ENCODE assay signal across 27 cellular contexts in genomic region chr6:17679726-17680125, GRCh38. TPM values are rescaled to one million over a fixed set of nuclear protein-coding genes. Genes with fewer than 3 reads are reported as not detected.
A peak's percentile ranks its signal among the peaks of the same experiment; 100 is the strongest.
DNase-seq lines count a peak whose midpoint lies in the region; ATAC-seq and TF ChIP-seq lines count a peak whose summit lies in the region.
"Had no signal": no experiment of that assay in that cellular context is flagged by ENCODE, and none has a peak within 500 bp of the region (broad histone marks: within the 10 kb centered on the region; RNA-seq: fewer than 3 reads in every experiment).

No MANE protein-coding gene starts in this region.

- intact Hi-C loops in activated CD4-positive, alpha-beta T cell treated with anti-CD3 and anti-CD28 coated beads for 36 hours (cut with DNase I, micrococcal nuclease) = no loop called here
- intact Hi-C loops in esophagus squamous epithelium (cut with DNase I) (no loop called here), heart right ventricle (cut with DNase I) (no loop called here)

- WGBS in iPS DF 6.9 (ENCODE audit: insufficient coverage, insufficient read length) = no CpG with 5 or more reads among the region's 8 CpGs
- no CpG with 5 or more reads among the region's 8 CpGs for WGBS in trophoblast cell (ENCODE audit: extremely low coverage, insufficient coverage, insufficient read length)
- 77 to 92% methylated on average over 8 of the region's 8 CpGs for WGBS in esophagus squamous epithelium, 2 donors
- WGBS in heart right ventricle, 2 donors = 92 to 93% methylated on average over 8 of the region's 8 CpGs

- TF ChIP-seq CTCF in esophagus squamous epithelium (IDR thresholded peaks at IDR 0.05) (no peak), heart right ventricle (IDR thresholded peaks at IDR 0.05) (no peak)

- H3K9me3 ChIP-seq in HUES48 (ENCODE audit: control insufficient read depth, insufficient read depth, low read length) (no peaks in the 10 kb centered on the region), iPS DF 6.9 (ENCODE audit: control insufficient read depth, insufficient read depth, low read length) (no peaks in the 10 kb centered on the region), trophoblast cell (ENCODE audit: insufficient read depth, low read depth, low read length) (no peaks in the 10 kb centered on the region), esophagus squamous epithelium (no peaks in the 10 kb centered on the region), heart right ventricle (no peaks in the 10 kb centered on the region)
- H3K9me3 ChIP-seq: ascending aorta, pancreas, thyroid gland had no signal

- ATAC-seq in activated CD4-positive, alpha-beta T cell treated with anti-CD3 and anti-CD28 coated beads for 36 hours = no peak
- no peak for ATAC-seq in heart right ventricle
- ATAC-seq: activated naive CD4-positive, alpha-beta T cell treated with anti-CD3 and anti-CD28 coated beads, Interleukin-2, amount 50 U/mL, for 72 hours; HCT116; right cardiac atrium had no signal

- H3K4me3 Mint-ChIP-seq in activated CD4-positive, alpha-beta T cell treated with anti-CD3 and anti-CD28 coated beads for 36 hours = no peak overlapping the region
- H3K4me3 Mint-ChIP-seq: activated T-helper 1 cell treated with anti-CD3 and anti-CD28 coated beads, Interleukin-12 subunit alpha, Interleukin-12 subunit beta, Interleukin-2, Interleukin-4 antibody, amounts not matched to agents 30 ng/mL and 10 ng/mL and 1 ng/mL, durations not matched to agents 14 hours and 24 hours and 36 hours; stimulated activated naive CD8-positive, alpha-beta T cell treated with anti-CD3 and anti-CD28 coated beads, Interleukin-15, Interleukin-2, amounts not matched to agents 100 ng/mL and 50 ng/mL, for 24 hours had no signal

- no peak overlapping the region for H3K18ac ChIP-seq in trophoblast cell (ENCODE audit: low read length)

- peaks cover 9% of the 10 kb centered on the region for H3K79me2 ChIP-seq in trophoblast cell (ENCODE audit: control insufficient read depth, insufficient read depth, low read length, poor library complexity)

- H3K27me3 ChIP-seq in HUES48 (ENCODE audit: control insufficient read depth, insufficient read depth, low read length) = no peaks in the 10 kb centered on the region
- no peaks in the 10 kb centered on the region for H3K27me3 ChIP-seq in iPS DF 6.9 (ENCODE audit: control insufficient read depth, insufficient read depth, low read length)
- no peaks in the 10 kb centered on the region for H3K27me3 ChIP-seq in trophoblast cell (ENCODE audit: insufficient read depth, low read length)
- no peaks in the 10 kb centered on the region for H3K27me3 ChIP-seq in esophagus squamous epithelium
- no peaks in the 10 kb centered on the region for H3K27me3 ChIP-seq in heart right ventricle
- H3K27me3 ChIP-seq: ascending aorta, pancreas, thyroid gland had no signal

- H3K36me3 Mint-ChIP-seq in activated CD4-positive, alpha-beta T cell treated with anti-CD3 and anti-CD28 coated beads for 36 hours (ENCODE audit: low read depth) = peaks cover 54% of the 10 kb centered on the region

- POLR2A ChIA-PET in activated CD4-positive, alpha-beta T cell treated with anti-CD3 and anti-CD28 coated beads for 36 hours (lab: Charles Lee) = no interaction called here

- H3K36me3 ChIP-seq in HUES48 (ENCODE audit: control insufficient read depth, insufficient read depth, low read length) = peaks cover 35% of the 10 kb centered on the region
- no peaks in the 10 kb centered on the region for H3K36me3 ChIP-seq in iPS DF 6.9 (ENCODE audit: control insufficient read depth, insufficient read depth, low read length)
- peaks cover 4 to 10% of the 10 kb centered on the region in 2 experiments for H3K36me3 ChIP-seq in trophoblast cell (ENCODE audit: control insufficient read depth in 1 of 2, insufficient read depth in 2 of 2, low read length in 2 of 2)
- H3K36me3 ChIP-seq in esophagus squamous epithelium = peaks cover 0 to 53% (median 0%) of the 10 kb centered on the region in 3 donors
- peaks cover 0 to 50% (median 7%) of the 10 kb centered on the region in 9 donors for H3K36me3 ChIP-seq in heart right ventricle

- CTCF ChIA-PET in activated CD4-positive, alpha-beta T cell treated with anti-CD3 and anti-CD28 coated beads for 36 hours (lab: Charles Lee) = no interaction called here

- peaks cover 59% of the 10 kb centered on the region for H3K4me1 Mint-ChIP-seq in activated CD4-positive, alpha-beta T cell treated with anti-CD3 and anti-CD28 coated beads for 36 hours

- no peak overlapping the region for H2AFZ ChIP-seq in trophoblast cell (ENCODE audit: insufficient read depth, low read length, poor library complexity)

- peak overlapping the region; percentile 51 for H3K27ac Mint-ChIP-seq in activated CD4-positive, alpha-beta T cell treated with anti-CD3 and anti-CD28 coated beads for 36 hours
- H3K27ac Mint-ChIP-seq: activated T-helper 1 cell treated with anti-CD3 and anti-CD28 coated beads, Interleukin-12 subunit alpha, Interleukin-12 subunit beta, Interleukin-2, Interleukin-4 antibody, amounts not matched to agents 30 ng/mL and 10 ng/mL and 1 ng/mL, durations not matched to agents 14 hours and 24 hours and 36 hours; stimulated activated naive CD8-positive, alpha-beta T cell treated with anti-CD3 and anti-CD28 coated beads, Interleukin-15, Interleukin-2, amounts not matched to agents 100 ng/mL and 50 ng/mL, for 24 hours had no signal

- no peak overlapping the region for H2BK12ac ChIP-seq in trophoblast cell (ENCODE audit: low read length)

- H3K27me3 Mint-ChIP-seq in activated CD4-positive, alpha-beta T cell treated with anti-CD3 and anti-CD28 coated beads for 36 hours = no peaks in the 10 kb centered on the region
- H3K27me3 Mint-ChIP-seq: stimulated activated naive CD8-positive, alpha-beta T cell treated with anti-CD3 and anti-CD28 coated beads, Interleukin-15, Interleukin-2, amounts not matched to agents 100 ng/mL and 50 ng/mL, for 24 hours had no signal

- no peak overlapping the region for H3K14ac ChIP-seq in trophoblast cell (ENCODE audit: low read length)

- H3K4ac ChIP-seq in trophoblast cell (ENCODE audit: low read depth, low read length) = no peak overlapping the region

- H4K12ac ChIP-seq in trophoblast cell (ENCODE audit: low read depth, low read length) = no peak overlapping the region

- H3K9me3 Mint-ChIP-seq in activated CD4-positive, alpha-beta T cell treated with anti-CD3 and anti-CD28 coated beads for 36 hours (ENCODE audit: low read depth) = no peaks in the 10 kb centered on the region
- H3K9me3 Mint-ChIP-seq: activated naive CD4-positive, alpha-beta T cell treated with anti-CD3 and anti-CD28 coated beads, Interleukin-2, amount 50 U/mL, for 72 hours; activated T-helper 1 cell treated with anti-CD3 and anti-CD28 coated beads, Interleukin-12 subunit alpha, Interleukin-12 subunit beta, Interleukin-2, Interleukin-4 antibody, amounts not matched to agents 30 ng/mL and 10 ng/mL and 1 ng/mL, durations not matched to agents 14 hours and 24 hours and 36 hours; stimulated activated naive CD8-positive, alpha-beta T cell treated with anti-CD3 and anti-CD28 coated beads, Interleukin-15, Interleukin-2, amounts not matched to agents 100 ng/mL and 50 ng/mL, for 24 hours had no signal

- no peak overlapping the region for H4K91ac ChIP-seq in trophoblast cell (ENCODE audit: low read depth, low read length)

- H3K4me3 ChIP-seq in HUES48 (ENCODE audit: low read depth, low read length) (0 out of 2 replicates have a peak overlapping the region, but pooled peaks have one; percentile 0), iPS DF 6.9 (ENCODE audit: low read length) (no peak overlapping the region), trophoblast cell (ENCODE audit: low read depth, low read length) (no peak overlapping the region), esophagus squamous epithelium (no peak overlapping the region), heart right ventricle (no peak overlapping the region)
- H3K4me3 ChIP-seq: ascending aorta, pancreas, thyroid gland had no signal

- H2BK120ac ChIP-seq in trophoblast cell (ENCODE audit: insufficient read depth, low read length, poor library complexity) = no peak overlapping the region

- peak overlapping the region; percentile 46 for H3K4me2 ChIP-seq in trophoblast cell (ENCODE audit: low read length)

- H3K27ac ChIP-seq in HUES48 (ENCODE audit: low read depth, low read length) = peak overlapping the region; percentile 23
- H3K27ac ChIP-seq in iPS DF 6.9 (ENCODE audit: low read length) = no peak overlapping the region
- peak overlapping the region; percentile 51 for H3K27ac ChIP-seq in trophoblast cell (ENCODE audit: low read depth, low read length)
- no peak overlapping the region for H3K27ac ChIP-seq in esophagus squamous epithelium
- H3K27ac ChIP-seq in heart right ventricle = no peak overlapping the region
- H3K27ac ChIP-seq: ascending aorta, pancreas, thyroid gland had no signal

- TF ChIP-seq POLR2A in esophagus squamous epithelium (IDR thresholded peaks at IDR 0.05) = no peak

- no peaks in the 10 kb centered on the region for H3K79me1 ChIP-seq in trophoblast cell (ENCODE audit: low read length)

- H3K9ac ChIP-seq in HUES48 (ENCODE audit: low read depth, low read length) (no peak overlapping the region), trophoblast cell (ENCODE audit: low read length) (no peak overlapping the region)

- no peak overlapping the region for H4K8ac ChIP-seq in trophoblast cell (ENCODE audit: low read depth, low read length)

- no peak overlapping the region for H2AK5ac ChIP-seq in trophoblast cell (ENCODE audit: low read length)

- no peak for DNase-seq in activated CD4-positive, alpha-beta T cell treated with anti-CD3 and anti-CD28 coated beads for 36 hours
- DNase-seq in activated CD4-positive, alpha-beta T cell treated with anti-CD3 and anti-CD28 coated beads, Interleukin-2, amount 50 U/mL, for 1 hour = no peak
- peak; percentile 5 for DNase-seq in iPS DF 6.9 (ENCODE audit: low read depth, low spot score)
- DNase-seq in trophoblast cell = peak; percentile 68 to 85
- no peak for DNase-seq in esophagus squamous epithelium (lab: John Stamatoyannopoulos, UW)
- no peak for DNase-seq in heart right ventricle
- DNase-seq in AG20443 (ENCODE audit: low spot score) = no peak
- DNase-seq: activated CD4-positive, CD25-positive, alpha-beta regulatory T cell treated with anti-CD3 and anti-CD28 coated beads, Interleukin-2, amount 50 U/mL, for 72 hours; AML-193; central memory CD4-positive, alpha-beta T cell; COR-L47; dermis blood vessel endothelial cell; IMR-90; NCI-H1105 treated with DMSO at 0.1 percent for 48 hours; NCI-H2029; NCI-H226; pancreas; right cardiac atrium; stimulated activated CD4-positive, alpha-beta T cell treated with anti-CD3 and anti-CD28 coated beads, Interleukin-15, amount 100 ng/mL, for 24 hours; T-helper 1 cell; thyroid gland had no signal

- H3K23ac ChIP-seq in trophoblast cell (ENCODE audit: low read length) = no peak overlapping the region

- no peak overlapping the region for H2BK5ac ChIP-seq in trophoblast cell (ENCODE audit: low read depth, low read length, poor library complexity)

- H3K4me1 ChIP-seq in HUES48 (ENCODE audit: control insufficient read depth, insufficient read depth, low read length) (peaks cover 42% of the 10 kb centered on the region), iPS DF 6.9 (ENCODE audit: control insufficient read depth, insufficient read depth, low read length) (peaks cover 4% of the 10 kb centered on the region), trophoblast cell (ENCODE audit: control insufficient read depth in 1 of 2, insufficient read depth in 2 of 2, low read length in 2 of 2) (peaks cover 4 to 8% of the 10 kb centered on the region in 2 experiments), esophagus squamous epithelium (no peaks in the 10 kb centered on the region), heart right ventricle (peaks cover 0 to 14% (median 0%) of the 10 kb centered on the region in 9 donors)

RNA-seq across cellular contexts. Expression of gene NUP153, which starts 27.0 kb away (rescaled TPM):
- 10 to 100 TPM; 81.0 to 99.8 TPM for total RNA-seq in activated CD4-positive, alpha-beta T cell treated with anti-CD3 and anti-CD28 coated beads for 36 hours
- polyA plus RNA-seq in trophoblast cell (2013) = 45.7 and 47.3 TPM in 2 replicates
- total RNA-seq in esophagus squamous epithelium (10 to 100 TPM; 27.7 to 49.4 (median 40.6) TPM), heart right ventricle (10 to 100 TPM; 20.7 to 30.5 (median 26.0) TPM)
- polyA plus RNA-seq in heart right ventricle = 1 to 10 TPM; 5.3 to 6.0 TPM

Comparison
In these comparisons a context has a peak if more than half of its experiments do, and no peak if none do; other contexts are left out.
1. DNase-seq: peak in iPS DF 6.9 (single experiment) and trophoblast cell (2 of 2); none in activated CD4-positive, alpha-beta T cell treated with anti-CD3 and anti-CD28 coated beads for 36 hours (single experiment), activated CD4-positive, alpha-beta T cell treated with anti-CD3 and anti-CD28 coated beads, Interleukin-2, amount 50 U/mL, for 1 hour (single experiment), esophagus squamous epithelium (single experiment), heart right ventricle (0 of 2) and AG20443 (single experiment).
2. H3K27ac ChIP-seq: peak in HUES48 (single experiment) and trophoblast cell (single experiment); none in iPS DF 6.9 (single experiment), esophagus squamous epithelium (0 of 4) and heart right ventricle (0 of 10).